Comparison of ENCODE assay signal across 8 cellular contexts in the genomic region with DNA sequence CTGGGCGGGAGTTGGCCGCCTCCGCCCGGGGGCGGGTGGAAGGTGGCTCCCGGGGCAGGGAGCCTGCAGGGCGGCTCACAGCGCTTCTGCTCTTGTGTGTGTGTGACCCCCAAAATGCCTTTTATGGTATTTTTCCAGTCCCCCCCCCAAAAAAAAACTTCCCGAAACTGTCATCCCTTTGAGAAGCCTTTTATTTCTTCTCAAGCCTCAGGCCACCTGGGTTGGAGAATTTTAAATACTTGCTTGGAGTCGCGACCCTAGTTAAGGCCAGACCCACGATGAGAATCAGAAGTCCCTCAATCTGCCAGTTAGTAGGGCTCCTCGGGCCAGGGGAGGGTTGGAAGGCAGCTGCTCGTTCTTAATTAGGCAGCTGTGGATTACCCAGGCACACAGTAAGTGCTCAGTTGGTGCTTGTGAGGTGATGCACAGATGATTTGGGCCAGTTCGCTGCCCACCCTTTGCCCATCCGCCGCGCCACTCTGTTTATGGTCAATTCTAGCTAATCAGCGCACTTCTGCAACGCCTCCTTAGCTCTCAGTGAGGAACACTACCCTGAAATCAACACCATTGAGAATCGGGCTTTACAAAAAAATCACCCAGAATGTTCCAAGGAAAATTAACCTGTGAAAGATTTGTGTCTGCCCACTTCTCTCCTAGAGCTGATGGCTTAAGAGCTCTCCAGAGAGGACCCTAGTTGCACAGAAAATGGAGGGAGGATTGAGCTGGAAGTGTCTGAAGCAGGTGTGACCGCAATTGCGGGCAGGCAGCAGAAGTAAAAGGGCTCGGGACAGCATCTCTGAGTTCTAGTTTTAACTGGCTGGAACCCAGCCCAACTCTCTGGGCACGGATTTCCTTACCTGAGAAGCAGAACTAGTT. TPM values are rescaled to one million over a fixed set of nuclear protein-coding genes. Genes with fewer than 3 reads are reported as not detected.
DNase-seq lines count a peak whose midpoint lies in the region; ATAC-seq and TF ChIP-seq lines count a peak whose summit lies in the region.

No MANE protein-coding gene starts in this region.

- no peaks in the 10 kb centered on the region for H3K9me3 ChIP-seq in HUES64 (ENCODE audit: insufficient read depth, low read depth, low read length)
- H3K9me3 ChIP-seq in adipocyte (ENCODE audit: control insufficient read depth, low read length) = no peaks in the 10 kb centered on the region
- no peaks in the 10 kb centered on the region for H3K9me3 ChIP-seq in stomach smooth muscle (ENCODE audit: control insufficient read depth in 2 of 2, low read length in 2 of 2)

- peak overlapping the region; percentile 81 to 91 (median 87) for H3K4me3 Mint-ChIP-seq in immature natural killer cell

- H3K4me1 Mint-ChIP-seq in immature natural killer cell = peaks cover 22 to 24% of the 10 kb centered on the region in 2 donors

- H3K4me1 ChIP-seq in HUES64 (ENCODE audit: insufficient read depth, low read length) (peaks cover 17% of the 10 kb centered on the region; the same call in 1 of the 2 replicates), adipocyte (ENCODE audit: control insufficient read depth, insufficient read depth, low read length) (peaks cover 20% of the 10 kb centered on the region), stomach smooth muscle (ENCODE audit: control insufficient read depth, insufficient read depth, low read length) (peaks cover 12% of the 10 kb centered on the region)

- ATAC-seq in GM21526 (IDR thresholded peaks at IDR 0.05; ENCODE audit: low FRiP score, unreplicated experiment) = no peak

- no peaks in the 10 kb centered on the region for H3K36me3 Mint-ChIP-seq in immature natural killer cell

- no peaks in the 10 kb centered on the region for H3K36me3 ChIP-seq in HUES64 (ENCODE audit: insufficient read depth, low read length)
- H3K36me3 ChIP-seq in adipocyte (ENCODE audit: control insufficient read depth, insufficient read depth, low read length, severe bottlenecking) = no peaks in the 10 kb centered on the region
- peaks cover 0 to 2% of the 10 kb centered on the region in 2 donors for H3K36me3 ChIP-seq in stomach smooth muscle (ENCODE audit: control insufficient read depth in 2 of 2, insufficient read depth in 2 of 2, low read length in 2 of 2)

- H3K27ac Mint-ChIP-seq in immature natural killer cell = peak overlapping the region in 5 of 6 donors; percentile 15 to 75 (median 31)

- 10% methylated on average over 25 of the region's 25 CpGs for WGBS in HUES64

- no peaks in the 10 kb centered on the region for H3K9me3 Mint-ChIP-seq in immature natural killer cell

- DNase-seq in GM10266 (ENCODE audit: extremely low spot score) = peak; percentile 43
- peak; percentile 40 for DNase-seq in adipocyte (ENCODE audit: low read depth)
- DNase-seq in immature natural killer cell = peak in 2 of 3 donors; percentile 1 to 5
- DNase-seq in ureter (ENCODE audit: low spot score) = no peak
- no peak for DNase-seq in stimulated activated CD4-positive, alpha-beta T cell treated with anti-CD3 and anti-CD28 coated beads, Interleukin-1b, Interleukin-23, amount 100 ng/mL, for 48 hours

- H3K4me3 ChIP-seq in HUES64 (ENCODE audit: low read length) (peak overlapping the region; percentile 58), adipocyte (ENCODE audit: low read length) (peak overlapping the region; percentile 85), stomach smooth muscle (ENCODE audit: low read length in 2 of 2) (peak overlapping the region; percentile 76 to 81)

- H3K9ac ChIP-seq in HUES64 (ENCODE audit: low read depth, low read length) (no peak overlapping the region), adipocyte (ENCODE audit: low read length) (peak overlapping the region; percentile 84), stomach smooth muscle (ENCODE audit: low read length in 2 of 2) (peak overlapping the region; percentile 37 to 60)

- H3K27me3 Mint-ChIP-seq in immature natural killer cell (ENCODE audit: low read depth in 3 of 3) = peaks cover 4 to 7% (median 6%) of the 10 kb centered on the region in 3 donors

- no peak for TF ChIP-seq CTCF in GM10266 (IDR thresholded peaks at IDR 0.05; ENCODE audit: control insufficient read depth, insufficient read depth, low read depth, missing control alignments)

- peaks cover 100% of the 10 kb centered on the region for H3K27me3 ChIP-seq in HUES64 (ENCODE audit: insufficient read depth, low read length)
- H3K27me3 ChIP-seq in adipocyte (replicated peaks; ENCODE audit: control insufficient read depth, insufficient read depth, low read length) = no peaks in the 10 kb centered on the region
- H3K27me3 ChIP-seq in stomach smooth muscle (ENCODE audit: control insufficient read depth in 1 of 2, insufficient read depth in 2 of 2, low read length in 2 of 2) = no peaks in the 10 kb centered on the region

- H3K27ac ChIP-seq in HUES64 (ENCODE audit: low read depth, low read length) = no peak overlapping the region
- H3K27ac ChIP-seq in stomach smooth muscle (ENCODE audit: low read length) = peak overlapping the region; percentile 49

RNA-seq across cellular contexts. Expression of gene SCD5, which starts 0.6 kb away (rescaled TPM):
- polyA plus RNA-seq in HUES64 (2013, experiment 1 of 2) = 1.8 TPM
- 3.8 TPM for polyA plus RNA-seq in HUES64 (2013, experiment 2 of 2)
- 10 to 100 TPM in 2 of 3 donors, 1 to 10 TPM in 1; 4.6 to 16.1 (median 11.3) TPM for polyA plus RNA-seq in immature natural killer cell
- total RNA-seq in ureter = 7.3 TPM

Comparison
In these comparisons a context has a peak if more than half of its experiments do, and no peak if none do; other contexts are left out.
1. DNase-seq: peak in GM10266 (single experiment), adipocyte (single experiment) and immature natural killer cell (2 of 3); none in ureter (single experiment) and stimulated activated CD4-positive, alpha-beta T cell treated with anti-CD3 and anti-CD28 coated beads, Interleukin-1b, Interleukin-23, amount 100 ng/mL, for 48 hours (single experiment).
2. Peak in every context shown above with its lines, with median percentiles within 50 percentile points of each other: H3K4me3 ChIP-seq.